Comparison of ENCODE assay signal across 8 cellular contexts in genomic region chr9:2621678-2622360, GRCh38. TPM values are rescaled to one million over a fixed set of nuclear protein-coding genes. Genes with fewer than 3 reads are reported as not detected.
DNase-seq lines count a peak whose midpoint lies in the region; ATAC-seq and TF ChIP-seq lines count a peak whose summit lies in the region.

VLDLR (plus strand) TSS chr9:2621787; CDS start chr9:2622190, 403 bp downstream.

- peak within 1 kb of the TSS; percentile 65 for H3K27ac ChIP-seq in C4-2B
- H3K27ac ChIP-seq in RWPE1 = peak within 1 kb of the TSS; percentile 42
- peak within 1 kb of the TSS; percentile 86 to 95 (median 92) for H3K27ac ChIP-seq in body of pancreas
- no peak within 1 kb of the TSS for H3K27ac ChIP-seq in iPS-18a (ENCODE audit: low read length)

- CTCF ChIA-PET in RWPE1 (lab: Yijun Ruan, JAX) = no interaction called here

- TF ChIP-seq CTCF in C4-2B (conservative IDR thresholded peaks at IDR 0.05) (no peak), RWPE1 (conservative IDR thresholded peaks at IDR 0.05; ENCODE audit: low read depth) (no peak), body of pancreas (IDR thresholded peaks at IDR 0.05) (no peak)

- H3K27me3 ChIP-seq in body of pancreas (no peaks in the 10 kb centered on the region), iPS-18a (ENCODE audit: control insufficient read depth, insufficient read depth, low read length) (peaks cover 50% of the 10 kb centered on the region)

- POLR2A ChIA-PET in RWPE1 (lab: Yijun Ruan, JAX; ENCODE audit: low non-redundant PET) = no interaction called here

- intact Hi-C loops in body of pancreas (cut with DNase I) = no loop called here

- peak; percentile 16 for DNase-seq in GM19238 (ENCODE audit: insufficient read length, low spot score)
- DNase-seq in RWPE1 (ENCODE audit: low spot score) = peak; percentile 13
- DNase-seq in body of pancreas = peak; percentile 66 to 79 (median 74)
- no peak for DNase-seq in skeletal muscle cell (ENCODE audit: low read depth)
- DNase-seq in central memory CD4-positive, alpha-beta T cell = no peak

- no peaks in the 10 kb centered on the region for H3K9me3 ChIP-seq in body of pancreas
- no peaks in the 10 kb centered on the region for H3K9me3 ChIP-seq in iPS-18a (ENCODE audit: control insufficient read depth, low read depth, low read length)

- H3K4me3 ChIP-seq in body of pancreas (peak within 1 kb of the TSS; percentile 88 to 92), iPS-18a (ENCODE audit: low read length) (peak within 1 kb of the TSS; percentile 68), skeletal muscle cell (ENCODE audit: low read depth, low read length) (peak within 1 kb of the TSS; percentile 80)

- H3K36me3 ChIP-seq in body of pancreas (replicated peaks in 1 of 2; ENCODE audit: insufficient read depth in 1 of 2, low read depth in 2 of 2) = no peaks in the 10 kb centered on the region
- H3K36me3 ChIP-seq in iPS-18a (ENCODE audit: control insufficient read depth, low read depth, low read length) = no peaks in the 10 kb centered on the region

- TF ChIP-seq POLR2A in body of pancreas (IDR thresholded peaks at IDR 0.05) = peak in 2 of 3 donors; percentile 5 to 57

- H3K4me1 ChIP-seq in body of pancreas = peaks cover 37% of the 10 kb centered on the region
- H3K4me1 ChIP-seq in iPS-18a (ENCODE audit: control insufficient read depth, low read depth, low read length) = peaks cover 16% of the 10 kb centered on the region

- H3K9ac ChIP-seq in iPS-18a (ENCODE audit: low read length) = peak within 1 kb of the TSS; percentile 63

- WGBS in body of pancreas, 2 donors = 0% methylated on average over 29 to 39 of the region's 71 CpGs

- ATAC-seq in HG03439 (IDR thresholded peaks at IDR 0.05; ENCODE audit: unreplicated experiment) (peak; percentile 37), body of pancreas (peak; percentile 60)

RNA-seq across cellular contexts. Expression of gene VLDLR, which starts in this region (rescaled TPM):
- 10 to 100 TPM; 14.8 to 18.1 TPM for total RNA-seq in body of pancreas

Comparison
In these comparisons a context has a peak if more than half of its experiments do, and no peak if none do; other contexts are left out.
1. DNase-seq: peak in GM19238 (single experiment), RWPE1 (single experiment) and body of pancreas (4 of 4); none in skeletal muscle cell (single experiment) and central memory CD4-positive, alpha-beta T cell (single experiment).
2. Peak in every context shown above with its lines, with median percentiles within 50 percentile points of each other: H3K4me3 ChIP-seq.